36 cellular contexts compared by ENCODE assay signal in the genomic region with DNA sequence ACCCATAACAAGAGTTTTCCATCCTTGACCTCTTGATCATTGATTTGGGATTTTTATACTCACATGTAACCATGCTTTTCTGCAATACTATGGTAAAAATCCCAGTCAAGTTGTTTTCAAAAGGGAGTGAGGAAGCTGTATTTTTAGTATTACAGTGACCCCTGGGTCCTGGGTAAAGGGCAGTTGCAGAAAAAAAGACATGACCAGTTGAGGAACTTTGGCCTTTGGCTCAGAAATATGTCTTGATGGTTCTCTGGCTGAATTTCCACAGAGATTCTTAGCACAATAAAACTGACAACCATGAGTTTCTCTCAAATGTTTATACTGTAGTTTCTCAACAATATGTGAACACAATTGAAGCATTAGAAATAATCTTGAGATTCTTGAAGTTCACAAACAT. TPM values are rescaled to one million over a fixed set of nuclear protein-coding genes. Genes with fewer than 3 reads are reported as not detected.
"Had no signal": no experiment of that assay in that cellular context is flagged by ENCODE, and none has a peak within 500 bp of the region (broad histone marks: within the 10 kb centered on the region; RNA-seq: fewer than 3 reads in every experiment).

No MANE protein-coding gene starts in this region.

- H3K27me3 Mint-ChIP-seq: activated CD4-positive, alpha-beta T cell treated with anti-CD3 and anti-CD28 coated beads, Interleukin-2, amount 10 ng/mL, durations not matched to agents 24 days and 14 days; activated CD8-positive, alpha-beta T cell treated with anti-CD3 and anti-CD28 coated beads for 36 hours; activated naive CD8-positive, alpha-beta T cell treated with anti-CD3 and anti-CD28 coated beads for 36 hours; activated T-helper 17 cell treated with anti-CD3 and anti-CD28 coated beads, Interleukin-2, amount 50 U/mL, for 72 hours had no signal

- FAIRE-seq: RCC 7860, TTC549 had no signal

- H3K4me2 ChIP-seq: PC-9, SK-N-SH had no signal

- DNase-seq: activated CD4-positive, alpha-beta T cell treated with anti-CD3 and anti-CD28 coated beads, Interleukin-2, amount 10 ng/mL, durations not matched to agents 24 days and 14 days; activated CD4-positive, alpha-beta T cell treated with anti-CD3 and anti-CD28 coated beads, Interleukin-2, amount 50 U/mL, for 4 hours; activated CD8-positive, alpha-beta T cell treated with anti-CD3 and anti-CD28 coated beads for 36 hours; activated effector memory CD4-positive, alpha-beta T cell treated with anti-CD3 and anti-CD28 coated beads, Interleukin-2, amount 50 U/mL, for 16 hours; activated naive CD4-positive, alpha-beta T cell; activated naive CD4-positive, alpha-beta T cell treated with anti-CD3 and anti-CD28 coated beads, Interleukin-2, amount 50 U/mL, for 16 hours; activated naive CD8-positive, alpha-beta T cell treated with anti-CD3 and anti-CD28 coated beads for 36 hours; activated T-cell treated with anti-CD3 and anti-CD28 coated beads, Interleukin-2, amount 50 U/mL, for 1 hour; activated T-cell treated with anti-CD3 and anti-CD28 coated beads, Interleukin-2, amount 50 U/mL, for 72 hours; amniotic stem cell; aorta; MM.1S; MV-4-11; NCI-H1092; NCI-H1436 treated with DMSO at 0.1 percent for 48 hours; NCI-H1694 treated with DMSO at 0.1 percent for 48 hours; NCI-H2029; NCI-H345; NCI-H524 treated with DMSO at 0.1 percent for 48 hours; NCI-H748 treated with DMSO at 0.1 percent for 48 hours; NK-92 treated with Interleukin-12 subunit alpha and Interleukin-12 subunit beta, amount 100 ng/mL, for 24 hours; PC-9; SHP77; SJCRH30 had no signal

- H3K4me3 Mint-ChIP-seq: activated CD4-positive, alpha-beta T cell treated with anti-CD3 and anti-CD28 coated beads, Interleukin-2, amount 10 ng/mL, durations not matched to agents 24 days and 14 days; activated CD8-positive, alpha-beta T cell treated with anti-CD3 and anti-CD28 coated beads for 36 hours; activated naive CD8-positive, alpha-beta T cell treated with anti-CD3 and anti-CD28 coated beads for 36 hours; activated T-cell treated with anti-CD3 and anti-CD28 coated beads, Interleukin-2, amount 50 U/mL, for 72 hours; activated T-helper 17 cell treated with anti-CD3 and anti-CD28 coated beads, Interleukin-2, amount 50 U/mL, for 72 hours; T-helper 1 cell treated with Interleukin-12 subunit alpha and Interleukin-12 subunit beta and Interleukin-4 antibody, amounts not matched to agents 30 μg/mL and 1 μg/mL, for 36 hours; T-helper 2 cell treated with Interferon-gamma antibody and Interleukin-4, amounts not matched to agents 5 μg/mL and 100 μg/mL, for 36 hours had no signal

- H3K9ac ChIP-seq: KMS-11, SK-N-SH had no signal

- ATAC-seq: activated CD8-positive, alpha-beta T cell treated with anti-CD3 and anti-CD28 coated beads for 36 hours; activated T-cell treated with anti-CD3 and anti-CD28 coated beads, Interleukin-2, amount 50 U/mL, for 72 hours; activated T-helper 17 cell treated with anti-CD3 and anti-CD28 coated beads, Interleukin-2, amount 50 U/mL, for 72 hours had no signal

- H3K36me3 ChIP-seq: cardiac muscle cell, SJCRH30 had no signal

- H3K27ac ChIP-seq: cardiac muscle cell, KMS-11, PC-9, RWPE1, SJCRH30 had no signal

- H3K27me3 ChIP-seq: cardiac muscle cell, SJCRH30 had no signal

- H3K9me3 ChIP-seq: SJCRH30, SK-N-SH had no signal

- H3K9me3 Mint-ChIP-seq: activated CD4-positive, alpha-beta T cell treated with anti-CD3 and anti-CD28 coated beads, Interleukin-2, amount 10 ng/mL, durations not matched to agents 24 days and 14 days; activated CD8-positive, alpha-beta T cell treated with anti-CD3 and anti-CD28 coated beads for 36 hours; activated naive CD8-positive, alpha-beta T cell treated with anti-CD3 and anti-CD28 coated beads for 36 hours; activated T-cell treated with anti-CD3 and anti-CD28 coated beads, Interleukin-2, amount 50 U/mL, for 72 hours; T-helper 1 cell treated with Interleukin-12 subunit alpha and Interleukin-12 subunit beta and Interleukin-4 antibody, amounts not matched to agents 30 μg/mL and 1 μg/mL, for 36 hours; T-helper 2 cell treated with Interferon-gamma antibody and Interleukin-4, amounts not matched to agents 5 μg/mL and 100 μg/mL, for 36 hours had no signal

- H3K27ac Mint-ChIP-seq: activated CD4-positive, alpha-beta T cell treated with anti-CD3 and anti-CD28 coated beads, Interleukin-2, amount 10 ng/mL, durations not matched to agents 24 days and 14 days; activated CD8-positive, alpha-beta T cell treated with anti-CD3 and anti-CD28 coated beads for 36 hours; activated naive CD8-positive, alpha-beta T cell treated with anti-CD3 and anti-CD28 coated beads for 36 hours; activated T-cell treated with anti-CD3 and anti-CD28 coated beads, Interleukin-2, amount 50 U/mL, for 72 hours; activated T-helper 17 cell treated with anti-CD3 and anti-CD28 coated beads, Interleukin-2, amount 50 U/mL, for 72 hours; T-helper 1 cell treated with Interleukin-12 subunit alpha and Interleukin-12 subunit beta and Interleukin-4 antibody, amounts not matched to agents 30 μg/mL and 1 μg/mL, for 36 hours; T-helper 2 cell treated with Interferon-gamma antibody and Interleukin-4, amounts not matched to agents 5 μg/mL and 100 μg/mL, for 36 hours had no signal

- H3K4me1 Mint-ChIP-seq: activated CD4-positive, alpha-beta T cell treated with anti-CD3 and anti-CD28 coated beads, Interleukin-2, amount 10 ng/mL, durations not matched to agents 24 days and 14 days; activated naive CD8-positive, alpha-beta T cell treated with anti-CD3 and anti-CD28 coated beads for 36 hours; activated T-helper 17 cell treated with anti-CD3 and anti-CD28 coated beads, Interleukin-2, amount 50 U/mL, for 72 hours had no signal

- H3K36me3 Mint-ChIP-seq: activated naive CD8-positive, alpha-beta T cell treated with anti-CD3 and anti-CD28 coated beads for 36 hours had no signal

- H3K4me3 ChIP-seq: cardiac muscle cell, PC-9, SJCRH30 had no signal

RNA-seq across cellular contexts. Expression of gene PRL, which starts 28.6 kb away (rescaled TPM):
- total RNA-seq: activated CD4-positive, alpha-beta T cell treated with anti-CD3 and anti-CD28 coated beads, Interleukin-2, amount 10 ng/mL, durations not matched to agents 24 days and 14 days; activated CD8-positive, alpha-beta memory T cell treated with anti-CD3 and anti-CD28 coated beads for 36 hours; activated naive CD8-positive, alpha-beta T cell treated with anti-CD3 and anti-CD28 coated beads for 36 hours; activated T-helper 17 cell treated with anti-CD3 and anti-CD28 coated beads, Interleukin-2, amount 50 U/mL, for 72 hours; aorta; cardiac muscle cell; LHCN-M2; NCI-H460; PC-9 had no signal
- polyA plus RNA-seq: aorta, cardiac muscle cell, SK-N-SH had no signal
